In the genomic region with DNA sequence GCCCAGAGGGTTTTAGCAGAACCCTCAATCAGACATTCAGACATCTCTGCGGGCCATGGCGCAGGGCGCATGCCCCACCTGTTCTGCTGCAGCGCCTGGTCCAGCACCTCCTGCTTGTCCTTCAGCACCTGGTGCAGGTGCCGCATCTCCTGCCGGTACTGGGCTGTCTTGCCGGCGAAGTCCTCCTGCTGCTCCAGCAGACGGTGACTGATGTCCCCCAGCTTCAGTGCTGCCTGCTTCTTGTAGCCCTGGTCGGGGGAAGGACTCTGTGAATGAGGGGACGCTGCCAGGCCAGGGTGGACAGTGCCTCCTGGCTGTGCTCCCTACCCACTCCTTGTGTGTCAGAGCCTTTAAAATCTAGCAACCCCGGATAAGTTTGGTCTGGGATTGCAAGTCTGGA, we compare ENCODE assay signal across 26 cellular contexts. TPM values are rescaled to one million over a fixed set of nuclear protein-coding genes. Genes with fewer than 3 reads are reported as not detected.
DNase-seq lines count a peak whose midpoint lies in the region; ATAC-seq and TF ChIP-seq lines count a peak whose summit lies in the region.
"Had no signal": no experiment of that assay in that cellular context is flagged by ENCODE, and none has a peak within 500 bp of the region (broad histone marks: within the 10 kb centered on the region; RNA-seq: fewer than 3 reads in every experiment).

No MANE protein-coding gene starts in this region.

- no peaks in the 10 kb centered on the region for H3K9me3 Mint-ChIP-seq in activated T-helper 1 cell treated with anti-CD3 and anti-CD28 coated beads, Interleukin-12 subunit alpha, Interleukin-12 subunit beta, Interleukin-2, Interleukin-4 antibody, amounts not matched to agents 30 ng/mL and 10 ng/mL and 1 ng/mL, durations not matched to agents 14 hours and 24 hours and 36 hours

- H3K4me1 Mint-ChIP-seq in activated T-helper 1 cell treated with anti-CD3 and anti-CD28 coated beads, Interleukin-12 subunit alpha, Interleukin-12 subunit beta, Interleukin-2, Interleukin-4 antibody, amounts not matched to agents 30 ng/mL and 10 ng/mL and 1 ng/mL, durations not matched to agents 14 hours and 24 hours and 36 hours (ENCODE audit: low read depth), result no peaks in the 10 kb centered on the region
- H3K4me1 Mint-ChIP-seq: CD14-positive monocyte had no signal

- peak in 2 of 3 experiments; percentile 2 to 20 for DNase-seq in NCI-H1417 (lab: John Stamatoyannopoulos, UW)
- DNase-seq in NCI-H1417 treated with DMSO at 0.1 percent for 48 hours (lab: John Stamatoyannopoulos, UW), result no peak
- peak; percentile 60 for DNase-seq in H7
- peak; percentile 34 for DNase-seq in left lobe of liver (ENCODE audit: low spot score)
- DNase-seq in spleen, result peak; percentile 72
- no peak for DNase-seq in activated T-helper 1 cell treated with anti-CD3 and anti-CD28 coated beads, Interleukin-12 subunit alpha, Interleukin-12 subunit beta, Interleukin-2, Interleukin-4 antibody, amounts not matched to agents 30 ng/mL and 10 ng/mL and 1 ng/mL, durations not matched to agents 14 hours and 24 hours and 36 hours (ENCODE audit: low spot score)
- DNase-seq: ACHN, BE2C, Calu3, Karpas-422, NCI-H1092, NCI-H1436 treated with DMSO at 0.1 percent for 48 hours, NCI-H2029, NCI-H446, NCI-H524 treated with DMSO at 0.1 percent for 48 hours, NCI-H774, PC-3, SJCRH30 had no signal

- no peak for TF ChIP-seq POLR2A in spleen (IDR thresholded peaks at IDR 0.05)

- H3K4me3 ChIP-seq in H7 (ENCODE audit: insufficient read depth, low read depth, low read length), result no peak overlapping the region
- no peak overlapping the region for H3K4me3 ChIP-seq in spleen
- H3K4me3 ChIP-seq: SJCRH30 had no signal

- no peak overlapping the region for H3K27ac Mint-ChIP-seq in activated T-helper 1 cell treated with anti-CD3 and anti-CD28 coated beads, Interleukin-12 subunit alpha, Interleukin-12 subunit beta, Interleukin-2, Interleukin-4 antibody, amounts not matched to agents 30 ng/mL and 10 ng/mL and 1 ng/mL, durations not matched to agents 14 hours and 24 hours and 36 hours

- no peaks in the 10 kb centered on the region for H3K36me3 ChIP-seq in H7 (replicated peaks; ENCODE audit: control insufficient read depth, insufficient read depth, low read length)
- peaks cover 0 to 59% (median 9%) of the 10 kb centered on the region in 6 donors for H3K36me3 ChIP-seq in spleen
- H3K36me3 ChIP-seq: BE2C had no signal

- no peak for TF ChIP-seq CTCF in spleen (IDR thresholded peaks at IDR 0.05 in 8 of 11, conservative IDR thresholded peaks at IDR 0.05 in 3 of 11)

- H3K27me3 Mint-ChIP-seq in activated T-helper 1 cell treated with anti-CD3 and anti-CD28 coated beads, Interleukin-12 subunit alpha, Interleukin-12 subunit beta, Interleukin-2, Interleukin-4 antibody, amounts not matched to agents 30 ng/mL and 10 ng/mL and 1 ng/mL, durations not matched to agents 14 hours and 24 hours and 36 hours (ENCODE audit: insufficient read depth), result peaks cover 2% of the 10 kb centered on the region

- no peak overlapping the region for H3K27ac ChIP-seq in spleen
- H3K27ac ChIP-seq: 22Rv1, SJCRH30 had no signal

- no peaks in the 10 kb centered on the region for H3K36me3 Mint-ChIP-seq in activated T-helper 1 cell treated with anti-CD3 and anti-CD28 coated beads, Interleukin-12 subunit alpha, Interleukin-12 subunit beta, Interleukin-2, Interleukin-4 antibody, amounts not matched to agents 30 ng/mL and 10 ng/mL and 1 ng/mL, durations not matched to agents 14 hours and 24 hours and 36 hours (ENCODE audit: low read depth)

- WGBS in spleen, 5 donors, result 89 to 96% (median 94%) methylated on average over 8 to 12 of the region's 12 CpGs

- H3K27me3 ChIP-seq in H7 (ENCODE audit: control insufficient read depth, insufficient read depth, low read length), result no peaks in the 10 kb centered on the region
- no peaks in the 10 kb centered on the region for H3K27me3 ChIP-seq in spleen (replicated peaks in 1 of 7)
- H3K27me3 ChIP-seq: BE2C, SJCRH30 had no signal

- intact Hi-C loops in spleen (cut with DNase I; ENCODE audit: low total_unique reads), result no loop called here
- intact Hi-C loops in activated T-helper 1 cell treated with anti-CD3 and anti-CD28 coated beads, Interleukin-12 subunit alpha, Interleukin-12 subunit beta, Interleukin-2, Interleukin-4 antibody, amounts not matched to agents 30 ng/mL and 10 ng/mL and 1 ng/mL, durations not matched to agents 14 hours and 24 hours and 36 hours (cut with micrococcal nuclease), result no loop called here

- H3K4me1 ChIP-seq in spleen, result no peaks in the 10 kb centered on the region
- H3K4me1 ChIP-seq: BE2C, SJCRH30 had no signal

- no peak for ATAC-seq in left lobe of liver
- no peak for ATAC-seq in HG03159 (IDR thresholded peaks at IDR 0.05; ENCODE audit: unreplicated experiment)
- ATAC-seq in GM21717 (IDR thresholded peaks at IDR 0.05; ENCODE audit: unreplicated experiment), result no peak
- ATAC-seq: HepG2, PC-3, SK-N-SH treated with all-trans-retinoic acid at 6 μM for 48 hours had no signal

- H3K9me3 ChIP-seq in spleen, result no peaks in the 10 kb centered on the region
- H3K9me3 ChIP-seq: BE2C, SJCRH30 had no signal

- H3K4me3 Mint-ChIP-seq in activated T-helper 1 cell treated with anti-CD3 and anti-CD28 coated beads, Interleukin-12 subunit alpha, Interleukin-12 subunit beta, Interleukin-2, Interleukin-4 antibody, amounts not matched to agents 30 ng/mL and 10 ng/mL and 1 ng/mL, durations not matched to agents 14 hours and 24 hours and 36 hours, result no peak overlapping the region
- H3K4me3 Mint-ChIP-seq: CD14-positive monocyte had no signal

RNA-seq across cellular contexts. Expression of gene SLC7A9, which starts 12.2 kb away (rescaled TPM):
- not detected in 2 replicates for total RNA-seq in H7 (2014; rRNA removed; shearing (Covaris generic))
- total RNA-seq in left lobe of liver (11.4 TPM), spleen (1 to 10 TPM in 1 of 7 donors, under 1 TPM in 2, not detected in 4; 0.13 to 1.1 (median 0.52) TPM)
- under 1 TPM; 0.19 to 0.44 (median 0.43) TPM for polyA plus RNA-seq in spleen
- 0.18 and 0.49 TPM in 2 replicates for total RNA-seq in activated T-helper 1 cell treated with anti-CD3 and anti-CD28 coated beads, Interleukin-12 subunit alpha, Interleukin-12 subunit beta, Interleukin-2, Interleukin-4 antibody, amounts not matched to agents 30 ng/mL and 10 ng/mL and 1 ng/mL, durations not matched to agents 14 hours and 24 hours and 36 hours
- total RNA-seq: H4, HT1080, PC-3, SJCRH30 had no signal
- polyA plus RNA-seq: CD14-positive monocyte had no signal

Comparison
In these comparisons a context has a peak if more than half of its experiments do, and no peak if none do; other contexts are left out.
1. DNase-seq: peak in NCI-H1417 (2 of 3), H7 (single experiment), left lobe of liver (single experiment) and spleen (single experiment); none in NCI-H1417 treated with DMSO at 0.1 percent for 48 hours (single experiment) and activated T-helper 1 cell treated with anti-CD3 and anti-CD28 coated beads, Interleukin-12 subunit alpha, Interleukin-12 subunit beta, Interleukin-2, Interleukin-4 antibody, amounts not matched to agents 30 ng/mL and 10 ng/mL and 1 ng/mL, durations not matched to agents 14 hours and 24 hours and 36 hours (single experiment).